Comparison of ENCODE assay signal across 10 cellular contexts in the genomic region with DNA sequence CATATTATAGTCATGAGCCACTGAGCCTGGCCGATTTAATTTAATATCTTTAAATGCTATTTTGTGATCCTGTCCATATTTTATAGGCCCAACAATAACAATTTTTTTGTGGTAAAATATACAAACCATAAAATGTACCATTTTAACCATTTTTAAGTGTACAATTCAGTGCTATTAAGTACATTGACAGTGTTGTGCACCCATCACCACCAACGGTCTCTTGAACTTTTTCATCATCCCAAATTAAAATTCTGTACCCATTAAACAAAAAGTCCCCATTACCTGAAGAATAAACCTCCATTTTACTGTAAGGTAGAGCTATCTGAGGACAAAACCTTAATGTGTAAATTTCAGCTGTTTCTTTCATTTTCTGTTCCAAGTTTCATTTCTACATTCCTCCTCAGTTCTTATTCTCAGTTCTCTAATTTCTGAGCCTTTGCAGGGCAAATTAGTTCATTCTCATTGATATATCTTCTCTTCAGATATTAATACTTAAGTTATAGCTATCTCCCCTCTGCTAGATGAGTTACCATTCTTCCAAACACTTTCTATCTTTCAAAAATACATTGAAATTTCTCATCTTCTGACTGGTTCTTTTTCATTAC.
DNase-seq lines count a peak whose midpoint lies in the region; ATAC-seq lines count a peak whose summit lies in the region.
"Had no signal": no experiment of that assay in that cellular context is flagged by ENCODE, and none has a peak within 500 bp of the region (broad histone marks: within the 10 kb centered on the region; RNA-seq: fewer than 3 reads in every experiment).

No MANE protein-coding gene starts in this region.

- DNase-seq in medulla oblongata (ENCODE audit: extremely low spot score) (peak; percentile 27), HCEC 1CT (no peak), NCI-H524 (lab: John Stamatoyannopoulos, UW) (no peak), COLO829 (ENCODE audit: low spot score) (no peak)
- no peak for DNase-seq in stimulated activated CD4-positive, alpha-beta T cell treated with anti-CD3 and anti-CD28 coated beads, Interleukin-15, amount 100 ng/mL, for 24 hours
- DNase-seq: NK-92 treated with Interleukin-12 subunit alpha and Interleukin-12 subunit beta, amount 100 ng/mL, for 24 hours had no signal

- peak; percentile 96 for ATAC-seq in GM18870 (IDR thresholded peaks at IDR 0.05; ENCODE audit: unreplicated experiment)
- ATAC-seq in GM21737 (IDR thresholded peaks at IDR 0.05; ENCODE audit: unreplicated experiment), result peak; percentile 86
- peak; percentile 98 for ATAC-seq in HG03565 (IDR thresholded peaks at IDR 0.05; ENCODE audit: unreplicated experiment)
- ATAC-seq: gastroesophageal sphincter had no signal
